Comparison of ENCODE assay signal across 8 cellular contexts in the genomic region with DNA sequence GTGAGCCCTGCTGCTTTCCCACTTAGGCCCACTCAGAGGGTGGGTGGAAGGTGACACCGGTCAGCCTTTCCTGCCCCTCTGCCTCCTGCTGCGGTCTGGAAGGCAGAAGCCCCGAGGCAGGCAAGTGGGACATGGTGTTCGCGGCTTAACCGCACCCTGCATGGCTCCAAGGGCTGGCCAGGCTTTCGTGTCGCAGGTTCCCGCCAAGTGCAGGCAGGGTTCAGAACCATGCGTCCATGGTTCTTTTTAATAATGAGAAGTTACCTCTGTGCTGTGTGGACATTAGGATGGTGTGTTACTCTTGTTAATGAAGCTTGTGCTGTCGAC. TPM values are rescaled to one million over a fixed set of nuclear protein-coding genes. Genes with fewer than 3 reads are reported as not detected.
DNase-seq lines count a peak whose midpoint lies in the region; ATAC-seq and TF ChIP-seq lines count a peak whose summit lies in the region.

No MANE protein-coding gene starts in this region.

- no peak for DNase-seq in AG04450 (ENCODE audit: low read depth, low spot score)
- DNase-seq in iPS DF 6.9 (ENCODE audit: low read depth, low spot score), result no peak
- no peak for DNase-seq in DMS 273 (lab: John Stamatoyannopoulos, UW; ENCODE audit: unreplicated experiment)
- DNase-seq in DMS53 treated with DMSO at 0.1 percent for 48 hours (lab: John Stamatoyannopoulos, UW; ENCODE audit: unreplicated experiment), result no peak
- no peak for DNase-seq in GM19238 (ENCODE audit: insufficient read length, low spot score)

- WGBS in iPS DF 6.9 (ENCODE audit: insufficient coverage, insufficient read length), result no CpG with 5 or more reads among the region's 11 CpGs

- peak overlapping the region; percentile 6 for H3K27ac Mint-ChIP-seq in stimulated activated naive CD8-positive, alpha-beta T cell treated with anti-CD3 and anti-CD28 coated beads, Interleukin-15, Interleukin-2, amounts not matched to agents 100 ng/mL and 50 ng/mL, for 24 hours

- H3K27me3 Mint-ChIP-seq in stimulated activated naive CD8-positive, alpha-beta T cell treated with anti-CD3 and anti-CD28 coated beads, Interleukin-15, Interleukin-2, amounts not matched to agents 100 ng/mL and 50 ng/mL, for 24 hours, result peaks cover 21% of the 10 kb centered on the region

- TF ChIP-seq CTCF in AG04450 (IDR thresholded peaks at IDR 0.05; ENCODE audit: low read depth, low read length) (no peak), VCaP (conservative IDR thresholded peaks at IDR 0.05) (no peak)

- H3K9me3 Mint-ChIP-seq in stimulated activated naive CD8-positive, alpha-beta T cell treated with anti-CD3 and anti-CD28 coated beads, Interleukin-15, Interleukin-2, amounts not matched to agents 100 ng/mL and 50 ng/mL, for 24 hours, result no peaks in the 10 kb centered on the region

- no peaks in the 10 kb centered on the region for H3K27me3 ChIP-seq in AG04450 (ENCODE audit: control insufficient read depth, insufficient read depth, low read length)
- no peaks in the 10 kb centered on the region for H3K27me3 ChIP-seq in iPS DF 6.9 (ENCODE audit: control insufficient read depth, insufficient read depth, low read length)

- H3K4me1 Mint-ChIP-seq in stimulated activated naive CD8-positive, alpha-beta T cell treated with anti-CD3 and anti-CD28 coated beads, Interleukin-15, Interleukin-2, amounts not matched to agents 100 ng/mL and 50 ng/mL, for 24 hours (ENCODE audit: low read depth), result peaks cover 29% of the 10 kb centered on the region

- H3K4me3 ChIP-seq in AG04450 (ENCODE audit: low read depth, low read length), result peak overlapping the region; percentile 75
- H3K4me3 ChIP-seq in iPS DF 6.9 (ENCODE audit: low read length), result peak overlapping the region; percentile 38

- no peaks in the 10 kb centered on the region for H3K4me1 ChIP-seq in iPS DF 6.9 (ENCODE audit: control insufficient read depth, insufficient read depth, low read length)

- peak overlapping the region; percentile 80 for H3K4me3 Mint-ChIP-seq in stimulated activated naive CD8-positive, alpha-beta T cell treated with anti-CD3 and anti-CD28 coated beads, Interleukin-15, Interleukin-2, amounts not matched to agents 100 ng/mL and 50 ng/mL, for 24 hours

- peak overlapping the region; percentile 59 for H3K27ac ChIP-seq in AG04450 (ENCODE audit: low read depth, low read length)
- peak overlapping the region; percentile 58; the same call in 1 of the 2 replicates for H3K27ac ChIP-seq in VCaP
- H3K27ac ChIP-seq in iPS DF 6.9 (ENCODE audit: low read length), result no peak overlapping the region

- H3K36me3 ChIP-seq in iPS DF 6.9 (ENCODE audit: control insufficient read depth, insufficient read depth, low read length), result no peaks in the 10 kb centered on the region

- H3K9me3 ChIP-seq in AG04450 (ENCODE audit: control insufficient read depth, insufficient read depth, low read length), result no peaks in the 10 kb centered on the region
- H3K9me3 ChIP-seq in iPS DF 6.9 (ENCODE audit: control insufficient read depth, insufficient read depth, low read length), result no peaks in the 10 kb centered on the region

- H3K36me3 Mint-ChIP-seq in stimulated activated naive CD8-positive, alpha-beta T cell treated with anti-CD3 and anti-CD28 coated beads, Interleukin-15, Interleukin-2, amounts not matched to agents 100 ng/mL and 50 ng/mL, for 24 hours (ENCODE audit: low read depth), result peaks cover 15% of the 10 kb centered on the region

- ATAC-seq in GM21576 (IDR thresholded peaks at IDR 0.05; ENCODE audit: unreplicated experiment), result peak; percentile 20

- CTCF ChIA-PET in AG04450 (lab: Charles Lee), result no interaction called here

- POLR2A ChIA-PET in AG04450 (lab: Yijun Ruan, JAX), result no interaction called here

RNA-seq across cellular contexts. Expression of a gene that starts 1.0 kb away (rescaled TPM):
- 3.3 and 4.3 TPM in 2 replicates for polyA plus RNA-seq in AG04450 (2011; rRNA removed)
- polyA minus RNA-seq in AG04450 (2011; rRNA and poly(A)+ RNA removed), result 16.9 and 18.6 TPM in 2 replicates
